In the genomic region with DNA sequence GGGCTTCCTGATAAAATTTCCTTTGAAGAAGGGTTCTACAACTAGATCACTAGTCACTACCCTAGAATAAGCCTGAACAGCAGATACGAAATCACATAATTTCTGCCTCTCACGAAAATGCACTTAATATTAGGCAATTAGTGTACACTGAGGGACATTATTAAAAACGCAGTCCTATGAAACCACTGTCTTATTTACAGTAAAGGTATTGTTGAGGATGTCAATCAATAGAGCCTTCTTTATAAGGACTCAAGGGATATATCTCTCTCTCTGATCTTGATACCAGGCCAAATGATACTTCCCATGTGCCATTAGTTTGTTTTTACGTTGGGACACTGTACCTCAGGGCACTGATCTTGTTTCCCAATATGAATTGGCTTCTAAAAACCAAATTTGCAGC, we compare ENCODE assay signal across 10 cellular contexts.
"Had no signal": no experiment of that assay in that cellular context is flagged by ENCODE, and none has a peak within 500 bp of the region (broad histone marks: within the 10 kb centered on the region; RNA-seq: fewer than 3 reads in every experiment).

No MANE protein-coding gene starts in this region.

- H3K27ac ChIP-seq: HL-60 had no signal

- H3K27ac Mint-ChIP-seq: GM23338, H9, HFFc6 had no signal

- H3K4me2 ChIP-seq: GM23338 had no signal

- H2AFZ ChIP-seq: GM23338 had no signal

- ATAC-seq: GM23338, K562 had no signal

- H3K9me3 Mint-ChIP-seq: GM23338, H9, HFFc6 had no signal

- H3K4me3 Mint-ChIP-seq: GM23338, H9, HFFc6 had no signal

- FAIRE-seq: H1, H54 had no signal

- DNase-seq: H9, HCEC 1CT, HFFc6, IMR-90, KG1 had no signal

- H3K4me3 ChIP-seq: GM23338, K562 had no signal
